12 cellular contexts compared by ENCODE assay signal in the genomic region with DNA sequence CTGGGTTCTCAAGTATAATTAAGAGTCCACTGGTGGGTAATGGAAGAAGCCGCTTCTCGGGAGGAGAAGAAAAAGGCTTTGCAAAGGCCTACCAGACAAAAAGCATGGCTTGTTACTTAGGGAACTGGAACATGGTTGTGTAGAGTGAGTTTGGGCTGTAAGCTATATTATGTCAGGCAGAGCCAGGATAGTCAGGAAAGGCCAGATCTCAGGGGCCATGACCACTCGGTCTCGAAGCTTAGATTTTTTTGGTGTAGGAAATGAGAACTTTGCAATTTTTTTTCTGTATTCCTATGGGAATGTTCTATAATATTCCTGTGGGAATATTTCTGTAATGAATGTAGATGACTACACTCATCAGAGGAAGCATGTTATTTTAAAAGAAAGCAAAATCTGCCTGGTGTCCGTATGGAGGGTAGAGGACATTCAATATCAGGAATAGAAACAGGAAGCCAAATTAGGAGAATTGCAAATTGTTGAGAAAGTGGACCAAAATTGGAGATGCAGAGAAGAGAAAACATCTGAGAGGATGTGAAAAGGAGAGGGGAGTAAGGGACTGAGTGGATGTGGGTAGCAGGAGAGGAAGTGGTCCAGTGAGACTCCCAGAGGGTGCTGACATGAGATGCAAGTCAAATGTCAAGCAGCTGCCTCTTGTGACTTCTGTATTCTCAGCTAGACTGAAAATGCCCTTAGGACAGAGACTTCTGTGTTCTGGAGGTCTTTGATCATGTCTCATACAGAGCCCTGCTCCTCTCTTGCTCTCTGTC. TPM values are rescaled to one million over a fixed set of nuclear protein-coding genes. Genes with fewer than 3 reads are reported as not detected.
A peak's percentile ranks its signal among the peaks of the same experiment; 100 is the strongest.
DNase-seq lines count a peak whose midpoint lies in the region; ATAC-seq, FAIRE-seq and TF ChIP-seq lines count a peak whose summit lies in the region.
"Had no signal": no experiment of that assay in that cellular context is flagged by ENCODE, and none has a peak within 500 bp of the region (broad histone marks: within the 10 kb centered on the region; RNA-seq: fewer than 3 reads in every experiment).

No MANE protein-coding gene starts in this region.

- no peak overlapping the region for H3K4ac ChIP-seq in H1 (replicated peaks; ENCODE audit: insufficient read length, low read depth, low read length)

- no peak overlapping the region for H2BK5ac ChIP-seq in H1 (ENCODE audit: low read depth, low read length)

- peak overlapping the region; percentile 6; the same call in 1 of the 2 replicates for H2BK15ac ChIP-seq in H1 (ENCODE audit: low read length)

- peak overlapping the region; percentile 22; the same call in 1 of the 2 replicates for H2BK12ac ChIP-seq in H1 (ENCODE audit: low read depth, low read length)

- no peak overlapping the region for H3K56ac ChIP-seq in H1 (replicated peaks; ENCODE audit: insufficient read length, low read depth, low read length)

- H3K9me3 ChIP-seq in H1 (ENCODE audit: insufficient read depth in 2 of 2, low read depth in 1 of 2, low read length in 1 of 2) = no peaks in the 10 kb centered on the region

- H3K27me3 ChIP-seq in H1 (replicated peaks in 1 of 4; ENCODE audit: control insufficient read depth in 3 of 4, extremely low read depth in 1 of 4, insufficient read depth in 3 of 4, low read length in 3 of 4) (no peaks in the 10 kb centered on the region; a peak in 3 of 7 replicates), foreskin keratinocyte (no peaks in the 10 kb centered on the region)

- no peak for FAIRE-seq in H1 (lab: Jason Lieb, UNC)

- H2BK120ac ChIP-seq in H1 (replicated peaks; ENCODE audit: low read depth, low read length) = no peak overlapping the region

- H3K79me1 ChIP-seq in H1 (ENCODE audit: low read depth, low read length) = no peaks in the 10 kb centered on the region

- no peak overlapping the region for H3K27ac Mint-ChIP-seq in Calu3 (ENCODE audit: unreplicated experiment)

- H3K14ac ChIP-seq in H1 (ENCODE audit: insufficient read length) = no peak overlapping the region

- H3K27me3 Mint-ChIP-seq in Calu3 (ENCODE audit: unreplicated experiment) = no peaks in the 10 kb centered on the region

- H4K8ac ChIP-seq in H1 (ENCODE audit: extremely low read depth, insufficient read depth, low read length) = no peak overlapping the region

- H3K4me1 Mint-ChIP-seq in Calu3 (ENCODE audit: low read depth, unreplicated experiment) = no peaks in the 10 kb centered on the region

- no TSS peak for BruUV-seq in Calu3 (replicated peaks; lab: Mats Ljungman, UMichigan)

- DNase-seq in H1 (ENCODE audit: low read depth in 1 of 2, low spot score in 2 of 2) = no peak
- DNase-seq in AG08396 (ENCODE audit: low spot score) = no peak
- no peak for DNase-seq in Calu3
- no peak for DNase-seq in hepatic stellate cell (ENCODE audit: low spot score)
- DNase-seq in foreskin keratinocyte = no peak
- DNase-seq: DMS79 treated with DMSO at 0.1 percent for 48 hours; stimulated activated naive CD4-positive, alpha-beta T cell had no signal

- no peak for TF ChIP-seq CTCF in H1 (IDR thresholded peaks at IDR 0.05; ENCODE audit: control extremely low read depth in 1 of 3, insufficient read depth in 1 of 3, low read depth in 1 of 3, low read length in 3 of 3)
- TF ChIP-seq CTCF in Calu3 (IDR thresholded peaks at IDR 0.05; ENCODE audit: unreplicated experiment) = no peak
- TF ChIP-seq CTCF in foreskin keratinocyte (conservative IDR thresholded peaks at IDR 0.05) = no peak

- no peak overlapping the region for H3K4me3 Mint-ChIP-seq in Calu3 (ENCODE audit: low read depth, unreplicated experiment)

- H2AFZ ChIP-seq in H1 (ENCODE audit: low read length) = no peak overlapping the region

- TF ChIP-seq POLR2A in H1 (IDR thresholded peaks at IDR 0.05; ENCODE audit: control extremely low read depth in 1 of 2, low read depth in 2 of 2, low read length in 2 of 2) = no peak

- no peak for TF ChIP-seq EP300 in H1 (IDR thresholded peaks at IDR 0.05; ENCODE audit: borderline replicate concordance in 1 of 2, low read depth in 2 of 2, low read length in 2 of 2)

- peaks cover 6% of the 10 kb centered on the region for H3K36me3 Mint-ChIP-seq in Calu3 (ENCODE audit: insufficient read depth, unreplicated experiment)

- WGBS in H1 (ENCODE audit: extremely low coverage in 1 of 2, insufficient coverage in 1 of 2, insufficient read length in 1 of 2, insufficient replicate concordance in 2 of 2, low coverage in 1 of 2, low lambda C conversion rate in 2 of 2, missing lambda C conversion rate in 1 of 2), 2 experiments = 92% methylated on average over 5 of the region's 5 CpGs; no CpG with 5 or more reads in 1 of the 2 experiments

- no peak overlapping the region for H4K5ac ChIP-seq in H1 (ENCODE audit: insufficient read length, low read depth, low read length)

- H3K4me3 ChIP-seq in H1 (ENCODE audit: extremely low read depth in 1 of 4, insufficient read depth in 2 of 4, low read depth in 3 of 4, low read length in 4 of 4) = no peak overlapping the region

- no peaks in the 10 kb centered on the region for H3K79me2 ChIP-seq in H1 (ENCODE audit: control insufficient read depth in 1 of 2, insufficient read depth in 2 of 2, low read length in 2 of 2)

- peaks cover 5% of the 10 kb centered on the region; the same call in 1 of the 2 replicates for H3K23me2 ChIP-seq in H1 (ENCODE audit: low read depth, low read length)

- H3K4me1 ChIP-seq in H1 (replicated peaks in 1 of 4; ENCODE audit: control insufficient read depth in 3 of 4, insufficient read depth in 4 of 4, low read length in 3 of 4) = peaks cover 8 to 17% (median 13%) of the 10 kb centered on the region in 4 experiments; a peak in 6 of 7 replicates
- no peaks in the 10 kb centered on the region for H3K4me1 ChIP-seq in foreskin keratinocyte

- H3K27ac ChIP-seq in H1 (ENCODE audit: low read depth, low read length) (no peak overlapping the region), foreskin keratinocyte (no peak overlapping the region)

- H3K23ac ChIP-seq in H1 (ENCODE audit: insufficient read length) = no peak overlapping the region

- POLR2A ChIA-PET in H1 (lab: Charles Lee; ENCODE audit: partially characterized antibody) = interaction anchor here (0.9 to 1.4 kb wide), 2 partner anchors 9 to 14 kb away, joined by 3 read pairs; no protein-coding TSS in a partner anchor

- no peak overlapping the region for H3K4me2 ChIP-seq in H1 (ENCODE audit: insufficient read depth in 1 of 2, low read depth in 2 of 2, low read length in 2 of 2)

- no peaks in the 10 kb centered on the region for H4K20me1 ChIP-seq in H1 (replicated peaks in 1 of 2; ENCODE audit: control insufficient read depth in 1 of 2, insufficient read depth in 2 of 2, low read length in 2 of 2)

- ATAC-seq in GM18517 (IDR thresholded peaks at IDR 0.05; ENCODE audit: unreplicated experiment) (peak; percentile 85), GM21447 (IDR thresholded peaks at IDR 0.05; ENCODE audit: unreplicated experiment) (peak; percentile 85), HG03175 (IDR thresholded peaks at IDR 0.05; ENCODE audit: unreplicated experiment) (peak; percentile 85), foreskin keratinocyte (no peak)

- H2BK20ac ChIP-seq in H1 (ENCODE audit: low read length) = no peak overlapping the region

- no peak overlapping the region for H3K18ac ChIP-seq in H1 (ENCODE audit: extremely low read depth, low read length)

- no peak overlapping the region for H2AK5ac ChIP-seq in H1 (ENCODE audit: low read depth, low read length)

- no peak overlapping the region for H3K9ac ChIP-seq in H1 (replicated peaks in 1 of 4; ENCODE audit: extremely low read depth in 1 of 4, low read depth in 3 of 4, low read length in 3 of 4)

- H4K91ac ChIP-seq in H1 (replicated peaks; ENCODE audit: insufficient read length, low read length) = no peak overlapping the region

- no peak for TF ChIP-seq RAD21 in H1 (IDR thresholded peaks at IDR 0.05 in 1 of 2, conservative IDR thresholded peaks at IDR 0.05 in 1 of 2; ENCODE audit: low read depth in 2 of 2, low read length in 2 of 2)

- intact Hi-C loops in Calu3 (cut with micrococcal nuclease; ENCODE audit: unreplicated experiment) = no loop called here

- H3K9me3 Mint-ChIP-seq in Calu3 (ENCODE audit: low read depth, unreplicated experiment) = no peaks in the 10 kb centered on the region

- CTCF ChIA-PET in H1 (lab: Charles Lee; ENCODE audit: partially characterized antibody) = interaction anchor here (1.1 to 1.4 kb wide), 2 partner anchors 9 to 48 kb away, joined by 3 to 4 read pairs; no protein-coding TSS in a partner anchor
- CTCF ChIA-PET in Calu3 (lab: Charles Lee) = no interaction called here

- H3K36me3 ChIP-seq in H1 (ENCODE audit: control insufficient read depth in 2 of 4, insufficient read depth in 4 of 4, low read length in 3 of 4) = no peaks in the 10 kb centered on the region

TF ChIP-seq in H1, 55 proteins besides CTCF, POLR2A, EP300 and RAD21:
- no peak for TF ChIP-seq SIX5 (IDR thresholded peaks at IDR 0.05; ENCODE audit: low read depth, low read length)
- no peak for TF ChIP-seq SP2 (IDR thresholded peaks at IDR 0.05; ENCODE audit: low read length)
- TF ChIP-seq RBBP5 (IDR thresholded peaks at IDR 0.05; ENCODE audit: borderline replicate concordance, low read depth, low read length) = no peak
- TF ChIP-seq CBX5 (IDR thresholded peaks at IDR 0.05; ENCODE audit: low read depth, low read length) = no peak
- TF ChIP-seq KDM5A (IDR thresholded peaks at IDR 0.05; ENCODE audit: low read length) = no peak

RNA-seq across cellular contexts. Expression of gene HAO2, which starts 45.2 kb away (rescaled TPM):
- not detected in 2 replicates for total RNA-seq in H1 (2021; fragmentation: NEBNext Ultra II Directional; extraction: Animal tissue kit (Norgen Biotek cat#: 25700))
- 0.08 TPM in 1 of 2 replicates, not detected in the other for polyA plus RNA-seq in H1 (2011; rRNA removed)
- 0.06 TPM for polyA plus RNA-seq in H1 (2011; cell fraction: cytosol; rRNA removed)
- 0.50 TPM for polyA plus RNA-seq in H1 (2011; cell fraction: nucleus; rRNA removed)
- not detected in 4 replicates for polyA plus RNA-seq in H1 (2012, experiment 1 of 2)
- polyA plus RNA-seq in H1 (2012, experiment 2 of 2) = 0.16 TPM
- 0.20 TPM for polyA plus RNA-seq in H1 (2013, experiment 1 of 2)
- 0.06 TPM for polyA plus RNA-seq in H1 (2013, experiment 2 of 2)
- 0.19 and 0.20 TPM in 2 replicates for polyA minus RNA-seq in H1 (2011; rRNA and poly(A)+ RNA removed)
- polyA minus RNA-seq in H1 (2011; cell fraction: cytosol; rRNA and poly(A)+ RNA removed) = not detected
- polyA minus RNA-seq in H1 (2011; cell fraction: nucleus; rRNA and poly(A)+ RNA removed) = not detected
- not detected in 2 replicates for total RNA-seq in Calu3 (2022)
- not detected in 2 replicates for total RNA-seq in foreskin keratinocyte
- polyA plus RNA-seq in foreskin keratinocyte = not detected in 2 replicates
- total RNA-seq: dermis microvascular lymphatic vessel endothelial cell, pulmonary artery endothelial cell had no signal
